Comparison of ENCODE assay signal across 6 cellular contexts in genomic region chr6:26363882-26364825, GRCh38. TPM values are rescaled to one million over a fixed set of nuclear protein-coding genes. Genes with fewer than 3 reads are reported as not detected.
DNase-seq lines count a peak whose midpoint lies in the region; ATAC-seq and TF ChIP-seq lines count a peak whose summit lies in the region.

No MANE protein-coding gene starts in this region.

- no peaks in the 10 kb centered on the region for H3K36me3 ChIP-seq in WERI-Rb-1
- peaks cover 0 to 2% of the 10 kb centered on the region in 2 experiments for H3K36me3 ChIP-seq in mesenchymal stem cell (ENCODE audit: control insufficient read depth in 1 of 2, insufficient read depth in 2 of 2, low read depth in 1 of 2, low read length in 2 of 2)

- no peaks in the 10 kb centered on the region for H3K27me3 ChIP-seq in WERI-Rb-1 (ENCODE audit: insufficient read depth, low read depth, severe bottlenecking)
- H3K27me3 ChIP-seq in mesenchymal stem cell (ENCODE audit: control insufficient read depth in 1 of 2, insufficient read depth in 1 of 2, low read length in 2 of 2) = no peaks in the 10 kb centered on the region

- H3K27ac ChIP-seq in WERI-Rb-1 (peak overlapping the region; percentile 67; the same call in 1 of the 2 replicates), mesenchymal stem cell (ENCODE audit: low read length, poor library complexity, severe bottlenecking) (peak overlapping the region; percentile 46)

- peak overlapping the region; percentile 20 for H2AK5ac ChIP-seq in mesenchymal stem cell (ENCODE audit: low read length, severe bottlenecking)

- H3K18ac ChIP-seq in mesenchymal stem cell (ENCODE audit: low read depth in 1 of 2, low read length in 2 of 2) = peak overlapping the region in 1 of 2 experiments; percentile 82

- H2AFZ ChIP-seq in mesenchymal stem cell (ENCODE audit: low read depth, low read length) = peak overlapping the region; percentile 30

- H3K9me3 ChIP-seq in WERI-Rb-1 (ENCODE audit: severe bottlenecking) (no peaks in the 10 kb centered on the region), mesenchymal stem cell (ENCODE audit: control insufficient read depth, low read length) (no peaks in the 10 kb centered on the region)

- H3K4me2 ChIP-seq in mesenchymal stem cell (ENCODE audit: low read length, poor library complexity, severe bottlenecking) = peak overlapping the region; percentile 31

- H4K91ac ChIP-seq in mesenchymal stem cell (ENCODE audit: low read length) = peak overlapping the region; percentile 4

- H3K27me3 Mint-ChIP-seq in activated T-cell treated with anti-CD3 and anti-CD28 coated beads, Interleukin-2, amount 50 U/mL, for 24 hours = no peaks in the 10 kb centered on the region

- DNase-seq in ELR (ENCODE audit: low read depth) = peak; percentile 54
- DNase-seq in WERI-Rb-1 = no peak
- peak; percentile 35 for DNase-seq in mesenchymal stem cell
- DNase-seq in GM13977 (ENCODE audit: low spot score) = no peak
- DNase-seq in activated T-cell treated with anti-CD3 and anti-CD28 coated beads, Interleukin-2, amount 50 U/mL, for 24 hours = no peak

- TF ChIP-seq CTCF in WERI-Rb-1 (IDR thresholded peaks at IDR 0.05; ENCODE audit: low read depth, low read length) = no peak
- TF ChIP-seq CTCF in GM13977 (IDR thresholded peaks at IDR 0.05; ENCODE audit: extremely low read depth, insufficient read depth, missing control alignments) = no peak

- no peak overlapping the region for H2BK120ac ChIP-seq in mesenchymal stem cell (ENCODE audit: low read depth, low read length)

- H3K23ac ChIP-seq in mesenchymal stem cell (ENCODE audit: low read length in 2 of 2) = no peak overlapping the region

- H3K79me1 ChIP-seq in mesenchymal stem cell (replicated peaks; ENCODE audit: low read length, poor library complexity, severe bottlenecking) = peaks cover 3% of the 10 kb centered on the region

- no peak overlapping the region for H2BK5ac ChIP-seq in mesenchymal stem cell (ENCODE audit: low read depth, low read length, poor library complexity, severe bottlenecking)

- H3K36me3 Mint-ChIP-seq in activated T-cell treated with anti-CD3 and anti-CD28 coated beads, Interleukin-2, amount 50 U/mL, for 24 hours (ENCODE audit: low read depth) = peaks cover 15% of the 10 kb centered on the region

- H2BK12ac ChIP-seq in mesenchymal stem cell (ENCODE audit: low read length in 2 of 2) = no peak overlapping the region

- no peaks in the 10 kb centered on the region for H3K9me3 Mint-ChIP-seq in activated T-cell treated with anti-CD3 and anti-CD28 coated beads, Interleukin-2, amount 50 U/mL, for 24 hours

- in situ Hi-C loops in GM13977 (cut with MboI; ENCODE audit: low pct_unique_long_range_greater_than_20kb, low sequenced_read_pairs, unreplicated experiment) = no loop called here

- no peak overlapping the region for H3K27ac Mint-ChIP-seq in activated T-cell treated with anti-CD3 and anti-CD28 coated beads, Interleukin-2, amount 50 U/mL, for 24 hours

- no peak overlapping the region for H3K4me3 Mint-ChIP-seq in activated T-cell treated with anti-CD3 and anti-CD28 coated beads, Interleukin-2, amount 50 U/mL, for 24 hours

- H2BK15ac ChIP-seq in mesenchymal stem cell (ENCODE audit: low read depth, poor library complexity, severe bottlenecking) = no peak overlapping the region

- peaks cover 50% of the 10 kb centered on the region for H3K4me1 Mint-ChIP-seq in activated T-cell treated with anti-CD3 and anti-CD28 coated beads, Interleukin-2, amount 50 U/mL, for 24 hours (ENCODE audit: low read depth)

- 79% methylated on average over 4 of the region's 6 CpGs for WGBS in mesenchymal stem cell

- peak overlapping the region; percentile 91 for H3K9ac ChIP-seq in mesenchymal stem cell (ENCODE audit: low read length)

- peak overlapping the region; percentile 95 for H4K8ac ChIP-seq in mesenchymal stem cell (ENCODE audit: low read length)

- H3K4me3 ChIP-seq in WERI-Rb-1 (ENCODE audit: low read depth, low read length) = peak overlapping the region; percentile 90
- H3K4me3 ChIP-seq in mesenchymal stem cell (ENCODE audit: insufficient read depth in 1 of 2, low read depth in 1 of 2, low read length in 2 of 2) = peak overlapping the region in 1 of 2 experiments; percentile 85

- H3K14ac ChIP-seq in mesenchymal stem cell (ENCODE audit: low read length in 2 of 2) = no peak overlapping the region

- H3K4ac ChIP-seq in mesenchymal stem cell (ENCODE audit: low read depth in 1 of 2, low read length in 2 of 2) = peak overlapping the region; percentile 7 to 9

- H3K4me1 ChIP-seq in mesenchymal stem cell (ENCODE audit: control insufficient read depth, insufficient read depth, low read depth, low read length) = peaks cover 7% of the 10 kb centered on the region

- no peak for ATAC-seq in GM19023 (IDR thresholded peaks at IDR 0.05; ENCODE audit: unreplicated experiment)

RNA-seq across cellular contexts. Expression of gene BTN3A2, which starts 0.8 kb away (rescaled TPM):
- polyA plus RNA-seq in mesenchymal stem cell (2013, experiment 1 of 2) = 31.1 TPM
- 32.3 TPM for polyA plus RNA-seq in mesenchymal stem cell (2013, experiment 2 of 2)

RNA-seq across cellular contexts. Expression of gene BTN2A2, which starts 18.8 kb away (rescaled TPM):
- polyA plus RNA-seq in mesenchymal stem cell (2013, experiment 1 of 2) = 14.4 TPM
- polyA plus RNA-seq in mesenchymal stem cell (2013, experiment 2 of 2) = 13.8 TPM

RNA-seq across cellular contexts. Expression of gene BTN3A1, which starts 37.9 kb away (rescaled TPM):
- polyA plus RNA-seq in mesenchymal stem cell (2013, experiment 1 of 2) = 17.7 TPM
- 18.2 TPM for polyA plus RNA-seq in mesenchymal stem cell (2013, experiment 2 of 2)

Comparison
In these comparisons a context has a peak if more than half of its experiments do, and no peak if none do; other contexts are left out.
1. DNase-seq: peak in ELR (single experiment) and mesenchymal stem cell (single experiment); none in WERI-Rb-1 (single experiment), GM13977 (single experiment) and activated T-cell treated with anti-CD3 and anti-CD28 coated beads, Interleukin-2, amount 50 U/mL, for 24 hours (single experiment).